1 cellular context compared by ENCODE assay signal in the genomic region with DNA sequence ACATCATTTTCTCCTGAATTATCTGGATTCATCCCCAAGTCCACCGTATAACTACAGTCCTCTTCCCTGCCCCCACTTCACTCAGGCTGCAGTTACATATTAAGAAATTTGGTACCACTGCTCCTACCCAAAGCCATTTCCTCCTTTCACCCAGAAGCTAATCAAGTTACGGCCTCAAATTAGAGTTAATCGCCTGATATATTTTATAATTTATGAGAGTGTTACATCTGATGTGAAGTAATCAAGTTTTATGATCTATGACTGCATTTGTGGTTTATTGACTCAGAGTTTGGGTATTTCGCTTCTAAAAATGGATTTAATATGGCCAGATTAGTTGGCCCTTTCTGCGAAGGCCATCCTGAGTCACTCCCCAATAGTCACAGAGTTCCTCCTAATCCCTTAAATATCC.
TF ChIP-seq lines count a peak whose summit lies in the region.

No MANE protein-coding gene starts in this region.

TF ChIP-seq in IMR-90, 13 proteins besides CTCF, POLR2A, EP300 and RAD21 (continued from another document):
- TF ChIP-seq CHD1 (IDR thresholded peaks at IDR 0.05; ENCODE audit: low read depth, low read length) = no peak
- TF ChIP-seq, protein P1, sequence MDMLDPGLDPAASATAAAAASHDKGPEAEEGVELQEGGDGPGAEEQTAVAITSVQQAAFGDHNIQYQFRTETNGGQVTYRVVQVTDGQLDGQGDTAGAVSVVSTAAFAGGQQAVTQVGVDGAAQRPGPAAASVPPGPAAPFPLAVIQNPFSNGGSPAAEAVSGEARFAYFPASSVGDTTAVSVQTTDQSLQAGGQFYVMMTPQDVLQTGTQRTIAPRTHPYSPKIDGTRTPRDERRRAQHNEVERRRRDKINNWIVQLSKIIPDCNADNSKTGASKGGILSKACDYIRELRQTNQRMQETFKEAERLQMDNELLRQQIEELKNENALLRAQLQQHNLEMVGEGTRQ (IDR thresholded peaks at IDR 0.05; ENCODE audit: low read depth, low read length) = no peak
- TF ChIP-seq FOS (IDR thresholded peaks at IDR 0.05; ENCODE audit: low read depth, low read length) = no peak
